Comparison of ENCODE assay signal across 15 cellular contexts in genomic region chr20:61397790-61398189, GRCh38.
DNase-seq lines count a peak whose midpoint lies in the region; ATAC-seq and TF ChIP-seq lines count a peak whose summit lies in the region.
"Had no signal": no experiment of that assay in that cellular context is flagged by ENCODE, and none has a peak within 500 bp of the region (broad histone marks: within the 10 kb centered on the region; RNA-seq: fewer than 3 reads in every experiment).

No MANE protein-coding gene starts in this region.

- TF ChIP-seq POLR2A in spleen (IDR thresholded peaks at IDR 0.05), result no peak

- H2BK15ac ChIP-seq in mesendoderm (replicated peaks; ENCODE audit: low read depth), result no peak overlapping the region

- WGBS in mesendoderm (ENCODE audit: extremely low coverage, insufficient coverage, low lambda C conversion rate), result no CpG with 5 or more reads among the region's 12 CpGs
- WGBS in spleen, 5 donors, result 87 to 94% (median 91%) methylated on average over 12 of the region's 12 CpGs

- H2AK5ac ChIP-seq in mesendoderm (ENCODE audit: low read length), result no peak overlapping the region

- no peak for ATAC-seq in RWPE2 (ENCODE audit: low read depth)
- ATAC-seq in left ventricle myocardium superior, result no peak
- ATAC-seq: GM23338, HCT116 had no signal

- no peak overlapping the region for H3K4me2 ChIP-seq in mesendoderm (ENCODE audit: low read length)
- H3K4me2 ChIP-seq: GM23338 had no signal

- no peak overlapping the region for H3K18ac ChIP-seq in mesendoderm (ENCODE audit: low read length)

- H3K9me3 ChIP-seq in RWPE2 (ENCODE audit: severe bottlenecking) (no peaks in the 10 kb centered on the region), spleen (peaks cover 0 to 74% (median 6%) of the 10 kb centered on the region in 8 donors)
- H3K9me3 ChIP-seq: BLaER1 treated with 17β-estradiol and CSF1 and Interleukin-3, amounts not matched to agents 10 nM and 100 nM had no signal

- H3K4me1 ChIP-seq in RWPE2 (ENCODE audit: insufficient read depth, poor library complexity, severe bottlenecking), result no peaks in the 10 kb centered on the region
- no peaks in the 10 kb centered on the region for H3K4me1 ChIP-seq in mesendoderm (ENCODE audit: control insufficient read depth, low read depth, low read length)
- H3K4me1 ChIP-seq in spleen, result no peaks in the 10 kb centered on the region

- H3K4me3 ChIP-seq in RWPE2 (ENCODE audit: severe bottlenecking) (no peak overlapping the region), mesendoderm (ENCODE audit: low read length) (no peak overlapping the region), spleen (no peak overlapping the region)
- H3K4me3 ChIP-seq: BLaER1 treated with 17β-estradiol and CSF1 and Interleukin-3, amounts not matched to agents 10 nM and 100 nM; GM23338 had no signal

- H3K79me2 ChIP-seq in mesendoderm (ENCODE audit: control insufficient read depth, insufficient read depth, low read length), result no peaks in the 10 kb centered on the region

- H3K56ac ChIP-seq in mesendoderm (ENCODE audit: low read length), result peak overlapping the region; percentile 22

- no peak overlapping the region for H4K5ac ChIP-seq in mesendoderm (ENCODE audit: low read length)

- H4K8ac ChIP-seq in mesendoderm (ENCODE audit: low read depth, low read length), result no peak overlapping the region

- H3K27me3 ChIP-seq in RWPE2 (ENCODE audit: insufficient read depth, poor library complexity, severe bottlenecking), result no peaks in the 10 kb centered on the region
- no peaks in the 10 kb centered on the region for H3K27me3 ChIP-seq in mesendoderm (ENCODE audit: insufficient read depth, low read length, poor library complexity)
- no peaks in the 10 kb centered on the region for H3K27me3 ChIP-seq in spleen (replicated peaks in 1 of 7)
- H3K27me3 ChIP-seq: BLaER1 treated with 17β-estradiol and CSF1 and Interleukin-3, amounts not matched to agents 10 nM and 100 nM had no signal

- H3K27ac ChIP-seq in RWPE2 (ENCODE audit: poor library complexity, severe bottlenecking) (no peak overlapping the region), mesendoderm (ENCODE audit: low read depth, low read length) (no peak overlapping the region), spleen (no peak overlapping the region)
- H3K27ac ChIP-seq: BLaER1 treated with 17β-estradiol and CSF1 and Interleukin-3, amounts not matched to agents 10 nM and 100 nM had no signal

- no peak overlapping the region for H2BK120ac ChIP-seq in mesendoderm (ENCODE audit: low read depth, low read length)

- H2BK5ac ChIP-seq in mesendoderm (ENCODE audit: low read length), result no peak overlapping the region

- TF ChIP-seq CTCF in RWPE2 (IDR thresholded peaks at IDR 0.05; ENCODE audit: poor library complexity, severe bottlenecking) (no peak), spleen (IDR thresholded peaks at IDR 0.05 in 8 of 11, conservative IDR thresholded peaks at IDR 0.05 in 3 of 11) (no peak)

- H3K36me3 ChIP-seq in RWPE2 (ENCODE audit: low read depth), result no peaks in the 10 kb centered on the region; the same call in 1 of the 2 replicates
- no peaks in the 10 kb centered on the region for H3K36me3 ChIP-seq in mesendoderm (ENCODE audit: control insufficient read depth, insufficient read depth, low read length)
- H3K36me3 ChIP-seq in spleen, result no peaks in the 10 kb centered on the region
- H3K36me3 ChIP-seq: BLaER1 treated with 17β-estradiol and CSF1 and Interleukin-3, amounts not matched to agents 10 nM and 100 nM had no signal

- H3K9ac ChIP-seq in mesendoderm (ENCODE audit: low read length), result no peak overlapping the region
- H3K9ac ChIP-seq: BLaER1 treated with 17β-estradiol and CSF1 and Interleukin-3, amounts not matched to agents 10 nM and 100 nM had no signal

- DNase-seq in RWPE2 (ENCODE audit: low spot score) (peak; percentile 73), mesendoderm (no peak), spleen (peak; percentile 31), Ammon's horn (ENCODE audit: low spot score) (no peak), left ventricle myocardium superior (no peak)
- no peak for DNase-seq in effector CD4-positive, alpha-beta T cell
- DNase-seq: CD4-positive, alpha-beta T cell; CD8-positive, alpha-beta memory T cell; DMS53; DMS79 treated with DMSO at 0.1 percent for 48 hours; GF-D8; H9 had no signal

- H3K79me1 ChIP-seq in mesendoderm (ENCODE audit: low read length), result no peaks in the 10 kb centered on the region

- intact Hi-C loops in spleen (cut with DNase I; ENCODE audit: low total_unique reads), result no loop called here
- intact Hi-C loops in left ventricle myocardium superior (cut with micrococcal nuclease), result no loop called here

- H3K4ac ChIP-seq in mesendoderm (ENCODE audit: low read depth, low read length), result no peak overlapping the region

- no peak overlapping the region for H3K23ac ChIP-seq in mesendoderm (ENCODE audit: low read length)

Comparison
In these comparisons a context has a peak if more than half of its experiments do, and no peak if none do; other contexts are left out.
1. DNase-seq: peak in RWPE2 (single experiment) and spleen (single experiment); none in mesendoderm (single experiment), Ammon's horn (single experiment), effector CD4-positive, alpha-beta T cell (single experiment) and left ventricle myocardium superior (single experiment).